In genomic region chr3:195738274-195739044, GRCh38 we compare ENCODE assay signal across 22 cellular contexts.
"Had no signal": no experiment of that assay in that cellular context is flagged by ENCODE, and none has a peak within 500 bp of the region (broad histone marks: within the 10 kb centered on the region; RNA-seq: fewer than 3 reads in every experiment).

No MANE protein-coding gene starts in this region.

- H3K27me3 ChIP-seq: ovary, uterus had no signal

- H3K27ac ChIP-seq: coronary artery, ovary, tibial artery, uterus had no signal

- H3K4me1 Mint-ChIP-seq: activated B cell treated with CpG ODN at 0.5 μM for 24 hours; activated naive CD8-positive, alpha-beta T cell treated with anti-CD3 and anti-CD28 coated beads for 36 hours; naive B cell had no signal

- DNase-seq: activated B cell treated with CpG ODN at 0.5 μM for 24 hours; activated CD4-positive, alpha-beta memory T cell treated with anti-CD3 and anti-CD28 coated beads for 36 hours; activated CD4-positive, alpha-beta T cell treated with anti-CD3 and anti-CD28 coated beads for 4 hours; activated naive CD4-positive, alpha-beta T cell; activated naive CD8-positive, alpha-beta T cell treated with anti-CD3 and anti-CD28 coated beads for 36 hours; activated T-cell treated with anti-CD3 and anti-CD28 coated beads for 4 hours; amniotic stem cell; central memory CD4-positive, alpha-beta T cell; hypothalamus; mesenchymal stem cell; naive B cell; ovary; stimulated activated CD4-positive, alpha-beta T cell treated with anti-CD3 and anti-CD28 coated beads, Interleukin-12 subunit alpha, Interleukin-12 subunit beta, amount 100 ng/mL, for 4 hours; stimulated activated CD4-positive, alpha-beta T cell treated with anti-CD3 and anti-CD28 coated beads, Interleukin-1b, Interleukin-23, amount 100 ng/mL, for 48 hours; stimulated activated CD8-positive, alpha-beta memory T cell treated with anti-CD3 and anti-CD28 coated beads, Interleukin-4, amount 100 ng/mL, for 48 hours; stimulated activated naive CD4-positive, alpha-beta T cell treated with Interleukin-2 at 50 U/mL for 16 hours; tibial artery; uterus had no signal

- H3K27me3 Mint-ChIP-seq: activated B cell treated with CpG ODN at 0.5 μM for 24 hours; activated CD4-positive, alpha-beta memory T cell treated with anti-CD3 and anti-CD28 coated beads for 36 hours; activated naive CD8-positive, alpha-beta T cell treated with anti-CD3 and anti-CD28 coated beads for 36 hours had no signal

- H3K4me3 Mint-ChIP-seq: activated B cell treated with CpG ODN at 0.5 μM for 24 hours; activated CD4-positive, alpha-beta memory T cell treated with anti-CD3 and anti-CD28 coated beads for 36 hours; activated naive CD8-positive, alpha-beta T cell treated with anti-CD3 and anti-CD28 coated beads for 36 hours; activated T-helper 1 cell treated with anti-CD3 and anti-CD28 coated beads, Interleukin-12 subunit alpha, Interleukin-12 subunit beta, Interleukin-2, Interleukin-4 antibody, amounts not matched to agents 30 ng/mL and 10 ng/mL and 1 ng/mL, durations not matched to agents 14 hours and 24 hours and 36 hours; naive B cell; T-helper 2 cell treated with Interferon-gamma antibody and Interleukin-4, amounts not matched to agents 5 μg/mL and 100 μg/mL, for 36 hours had no signal

- H3K4me3 ChIP-seq: coronary artery, mucosa of descending colon, ovary, tibial artery, uterus had no signal

- H3K36me3 Mint-ChIP-seq: activated naive CD8-positive, alpha-beta T cell treated with anti-CD3 and anti-CD28 coated beads for 36 hours had no signal

- H3K9me3 Mint-ChIP-seq: activated B cell treated with CpG ODN at 0.5 μM for 24 hours; activated CD4-positive, alpha-beta memory T cell treated with anti-CD3 and anti-CD28 coated beads for 36 hours; activated naive CD8-positive, alpha-beta T cell treated with anti-CD3 and anti-CD28 coated beads for 36 hours; activated T-helper 1 cell treated with anti-CD3 and anti-CD28 coated beads, Interleukin-12 subunit alpha, Interleukin-12 subunit beta, Interleukin-2, Interleukin-4 antibody, amounts not matched to agents 30 ng/mL and 10 ng/mL and 1 ng/mL, durations not matched to agents 14 hours and 24 hours and 36 hours; naive B cell; T-helper 2 cell treated with Interferon-gamma antibody and Interleukin-4, amounts not matched to agents 5 μg/mL and 100 μg/mL, for 36 hours had no signal

- ATAC-seq: mucosa of descending colon had no signal

- H3K27ac Mint-ChIP-seq: activated B cell treated with CpG ODN at 0.5 μM for 24 hours; activated CD4-positive, alpha-beta memory T cell treated with anti-CD3 and anti-CD28 coated beads for 36 hours; activated naive CD8-positive, alpha-beta T cell treated with anti-CD3 and anti-CD28 coated beads for 36 hours; activated T-helper 1 cell treated with anti-CD3 and anti-CD28 coated beads, Interleukin-12 subunit alpha, Interleukin-12 subunit beta, Interleukin-2, Interleukin-4 antibody, amounts not matched to agents 30 ng/mL and 10 ng/mL and 1 ng/mL, durations not matched to agents 14 hours and 24 hours and 36 hours; naive B cell; T-helper 2 cell treated with Interferon-gamma antibody and Interleukin-4, amounts not matched to agents 5 μg/mL and 100 μg/mL, for 36 hours had no signal

- H3K36me3 ChIP-seq: ovary, uterus had no signal

- H3K4me1 ChIP-seq: tibial artery, uterus had no signal

- H3K9me3 ChIP-seq: mucosa of descending colon, ovary, tibial artery, uterus had no signal
